34 cellular contexts compared by ENCODE assay signal in genomic region chr17:79601604-79602420, GRCh38. TPM values are rescaled to one million over a fixed set of nuclear protein-coding genes. Genes with fewer than 3 reads are reported as not detected.
"Had no signal": no experiment of that assay in that cellular context is flagged by ENCODE, and none has a peak within 500 bp of the region (broad histone marks: within the 10 kb centered on the region; RNA-seq: fewer than 3 reads in every experiment).

No MANE protein-coding gene starts in this region.

- H3K9me3 ChIP-seq: adrenal gland had no signal

- H3K4me3 ChIP-seq: adrenal gland, cardiac muscle cell had no signal

- H3K4me1 Mint-ChIP-seq: activated B cell treated with CpG ODN at 0.5 μM for 24 hours; activated CD4-positive, alpha-beta T cell treated with anti-CD3 and anti-CD28 coated beads, Interleukin-2, amount 10 ng/mL, durations not matched to agents 24 days and 14 days; activated naive CD8-positive, alpha-beta T cell treated with anti-CD3 and anti-CD28 coated beads for 36 hours; central memory CD8-positive, alpha-beta T cell had no signal

- H3K27ac Mint-ChIP-seq: activated B cell treated with CpG ODN at 0.5 μM for 24 hours; activated CD4-positive, alpha-beta memory T cell treated with anti-CD3 and anti-CD28 coated beads for 36 hours; activated CD4-positive, alpha-beta T cell treated with anti-CD3 and anti-CD28 coated beads, Interleukin-2, amount 10 ng/mL, durations not matched to agents 24 days and 14 days; activated CD8-positive, alpha-beta T cell treated with anti-CD3 and anti-CD28 coated beads for 36 hours; activated naive CD4-positive, alpha-beta T cell treated with anti-CD3 and anti-CD28 coated beads for 36 hours; activated naive CD4-positive, alpha-beta T cell treated with anti-CD3 and anti-CD28 coated beads, Interleukin-2, amount 50 U/mL, for 72 hours; activated naive CD8-positive, alpha-beta T cell treated with anti-CD3 and anti-CD28 coated beads for 36 hours; T-helper 1 cell treated with Interleukin-12 subunit alpha and Interleukin-12 subunit beta and Interleukin-4 antibody, amounts not matched to agents 30 μg/mL and 1 μg/mL, for 36 hours; T-helper 2 cell treated with Interferon-gamma antibody and Interleukin-4, amounts not matched to agents 5 μg/mL and 100 μg/mL, for 36 hours had no signal

- H3K36me3 ChIP-seq: adrenal gland, cardiac muscle cell had no signal

- DNase-seq: activated B cell treated with CpG ODN at 0.5 μM for 24 hours; activated CD4-positive, alpha-beta memory T cell treated with anti-CD3 and anti-CD28 coated beads for 36 hours; activated CD4-positive, alpha-beta T cell treated with anti-CD3 and anti-CD28 coated beads for 4 hours; activated CD4-positive, alpha-beta T cell treated with anti-CD3 and anti-CD28 coated beads, Interleukin-2, amount 10 ng/mL, durations not matched to agents 24 days and 14 days; activated CD4-positive, alpha-beta T cell treated with anti-CD3 and anti-CD28 coated beads, Interleukin-2, amount 50 U/mL, for 1 hour; activated CD4-positive, alpha-beta T cell treated with anti-CD3 and anti-CD28 coated beads, Interleukin-2, amount 50 U/mL, for 4 hours; activated CD4-positive, CD25-positive, alpha-beta regulatory T cell treated with anti-CD3 and anti-CD28 coated beads, Interleukin-2, amount 50 U/mL, for 72 hours; activated CD8-positive, alpha-beta memory T cell treated with anti-CD3 and anti-CD28 coated beads, Interleukin-2, amount 50 U/mL, for 4 hours; activated CD8-positive, alpha-beta T cell treated with anti-CD3 and anti-CD28 coated beads for 36 hours; activated effector memory CD4-positive, alpha-beta T cell treated with anti-CD3 and anti-CD28 coated beads, Interleukin-2, amount 50 U/mL, for 16 hours; activated gamma-delta T cell treated with Interleukin-2 at 50 U/mL for 16 hours; activated naive CD4-positive, alpha-beta T cell; activated naive CD4-positive, alpha-beta T cell treated with anti-CD3 and anti-CD28 coated beads for 36 hours; activated naive CD4-positive, alpha-beta T cell treated with anti-CD3 and anti-CD28 coated beads, Interleukin-2, amount 50 U/mL, for 16 hours; activated naive CD8-positive, alpha-beta T cell treated with anti-CD3 and anti-CD28 coated beads for 36 hours; activated T-cell treated with anti-CD3 and anti-CD28 coated beads for 4 hours; activated T-cell treated with anti-CD3 and anti-CD28 coated beads, Interleukin-2, amount 50 U/mL, for 1 hour; activated T-cell treated with anti-CD3 and anti-CD28 coated beads, Interleukin-2, amount 50 U/mL, for 48 hours; adrenal gland; amniotic stem cell; aorta; cerebellar nuclear complex; SW 1271; T-helper 1 cell; T-helper 2 cell; T-helper 9 cell had no signal

- H3K4me3 Mint-ChIP-seq: activated B cell treated with CpG ODN at 0.5 μM for 24 hours; activated CD4-positive, alpha-beta memory T cell treated with anti-CD3 and anti-CD28 coated beads for 36 hours; activated CD4-positive, alpha-beta T cell treated with anti-CD3 and anti-CD28 coated beads, Interleukin-2, amount 10 ng/mL, durations not matched to agents 24 days and 14 days; activated CD8-positive, alpha-beta T cell treated with anti-CD3 and anti-CD28 coated beads for 36 hours; activated naive CD4-positive, alpha-beta T cell treated with anti-CD3 and anti-CD28 coated beads for 36 hours; activated naive CD8-positive, alpha-beta T cell treated with anti-CD3 and anti-CD28 coated beads for 36 hours; central memory CD8-positive, alpha-beta T cell; T-helper 1 cell treated with Interleukin-12 subunit alpha and Interleukin-12 subunit beta and Interleukin-4 antibody, amounts not matched to agents 30 μg/mL and 1 μg/mL, for 36 hours; T-helper 2 cell treated with Interferon-gamma antibody and Interleukin-4, amounts not matched to agents 5 μg/mL and 100 μg/mL, for 36 hours had no signal

- H3K4me1 ChIP-seq: adrenal gland had no signal

- H3K9me3 Mint-ChIP-seq: activated B cell treated with CpG ODN at 0.5 μM for 24 hours; activated CD4-positive, alpha-beta memory T cell treated with anti-CD3 and anti-CD28 coated beads for 36 hours; activated CD4-positive, alpha-beta T cell treated with anti-CD3 and anti-CD28 coated beads, Interleukin-2, amount 10 ng/mL, durations not matched to agents 24 days and 14 days; activated CD8-positive, alpha-beta T cell treated with anti-CD3 and anti-CD28 coated beads for 36 hours; activated naive CD4-positive, alpha-beta T cell treated with anti-CD3 and anti-CD28 coated beads for 36 hours; activated naive CD4-positive, alpha-beta T cell treated with anti-CD3 and anti-CD28 coated beads, Interleukin-2, amount 50 U/mL, for 72 hours; activated naive CD8-positive, alpha-beta T cell treated with anti-CD3 and anti-CD28 coated beads for 36 hours; central memory CD8-positive, alpha-beta T cell; T-helper 1 cell treated with Interleukin-12 subunit alpha and Interleukin-12 subunit beta and Interleukin-4 antibody, amounts not matched to agents 30 μg/mL and 1 μg/mL, for 36 hours; T-helper 2 cell treated with Interferon-gamma antibody and Interleukin-4, amounts not matched to agents 5 μg/mL and 100 μg/mL, for 36 hours had no signal

- H3K36me3 Mint-ChIP-seq: activated CD4-positive, alpha-beta memory T cell treated with anti-CD3 and anti-CD28 coated beads for 36 hours; activated naive CD4-positive, alpha-beta T cell treated with anti-CD3 and anti-CD28 coated beads, Interleukin-2, amount 50 U/mL, for 72 hours; activated naive CD8-positive, alpha-beta T cell treated with anti-CD3 and anti-CD28 coated beads for 36 hours; brain had no signal

- H3K27ac ChIP-seq: adrenal gland, cardiac muscle cell, VCaP had no signal

- ATAC-seq: activated CD8-positive, alpha-beta T cell treated with anti-CD3 and anti-CD28 coated beads for 36 hours; activated naive CD4-positive, alpha-beta T cell treated with anti-CD3 and anti-CD28 coated beads, Interleukin-2, amount 50 U/mL, for 72 hours had no signal

RNA-seq across cellular contexts. Expression of gene RBFOX3, which starts 9.0 kb away (rescaled TPM):
- total RNA-seq: activated CD4-positive, alpha-beta memory T cell treated with anti-CD3 and anti-CD28 coated beads for 36 hours; activated CD4-positive, alpha-beta T cell treated with anti-CD3 and anti-CD28 coated beads, Interleukin-2, amount 10 ng/mL, durations not matched to agents 24 days and 14 days; activated CD8-positive, alpha-beta memory T cell treated with anti-CD3 and anti-CD28 coated beads for 36 hours; activated CD8-positive, alpha-beta T cell treated with anti-CD3 and anti-CD28 coated beads for 36 hours; activated naive CD4-positive, alpha-beta T cell treated with anti-CD3 and anti-CD28 coated beads for 36 hours; activated naive CD4-positive, alpha-beta T cell treated with anti-CD3 and anti-CD28 coated beads, Interleukin-2, amount 50 U/mL, for 72 hours; activated naive CD8-positive, alpha-beta T cell treated with anti-CD3 and anti-CD28 coated beads for 36 hours had no signal
